ENCODE assay signal across 35 cellular contexts in genomic region chr1:57704231-57704630, GRCh38.
"Had no signal": no experiment of that assay in that cellular context is flagged by ENCODE, and none has a peak within 500 bp of the region (broad histone marks: within the 10 kb centered on the region; RNA-seq: fewer than 3 reads in every experiment).

No MANE protein-coding gene starts in this region.

- H3K27ac ChIP-seq: KMS-11 had no signal

- H3K4me3 ChIP-seq: MG63 had no signal

- H3K36me3 ChIP-seq: MG63 had no signal

- H3K9me3 ChIP-seq: MG63 had no signal

- DNase-seq: Karpas-422, Kasumi-1, MG63, MM.1S, MV-4-11, NCI-H1048, NCI-H1092, NCI-H1092 treated with DMSO at 0.1 percent for 48 hours, NCI-H1417, NCI-H1417 treated with DMSO at 0.1 percent for 48 hours, NCI-H1436, NCI-H1436 treated with DMSO at 0.1 percent for 48 hours, NCI-H146, NCI-H1694, NCI-H1694 treated with DMSO at 0.1 percent for 48 hours, NCI-H187, NCI-H187 treated with DMSO at 0.1 percent for 48 hours, NCI-H1930, NCI-H2029, NCI-H2029 treated with DMSO at 0.1 percent for 48 hours, NCI-H2081, NCI-H2081 treated with DMSO at 0.1 percent for 48 hours, NCI-H2107, NCI-H2171, NCI-H2171 treated with DMSO at 0.1 percent for 48 hours, NCI-H2227 treated with DMSO at 0.1 percent for 48 hours, NCI-H226, NCI-H345, NCI-H446, NCI-H446 treated with DMSO at 0.1 percent for 48 hours, NCI-H510A, NCI-H510A treated with DMSO at 0.1 percent for 48 hours, NCI-H524, NCI-H524 treated with DMSO at 0.1 percent for 48 hours had no signal

- H3K27me3 ChIP-seq: MG63 had no signal
